ENCODE assay signal across 8 cellular contexts in the genomic region with DNA sequence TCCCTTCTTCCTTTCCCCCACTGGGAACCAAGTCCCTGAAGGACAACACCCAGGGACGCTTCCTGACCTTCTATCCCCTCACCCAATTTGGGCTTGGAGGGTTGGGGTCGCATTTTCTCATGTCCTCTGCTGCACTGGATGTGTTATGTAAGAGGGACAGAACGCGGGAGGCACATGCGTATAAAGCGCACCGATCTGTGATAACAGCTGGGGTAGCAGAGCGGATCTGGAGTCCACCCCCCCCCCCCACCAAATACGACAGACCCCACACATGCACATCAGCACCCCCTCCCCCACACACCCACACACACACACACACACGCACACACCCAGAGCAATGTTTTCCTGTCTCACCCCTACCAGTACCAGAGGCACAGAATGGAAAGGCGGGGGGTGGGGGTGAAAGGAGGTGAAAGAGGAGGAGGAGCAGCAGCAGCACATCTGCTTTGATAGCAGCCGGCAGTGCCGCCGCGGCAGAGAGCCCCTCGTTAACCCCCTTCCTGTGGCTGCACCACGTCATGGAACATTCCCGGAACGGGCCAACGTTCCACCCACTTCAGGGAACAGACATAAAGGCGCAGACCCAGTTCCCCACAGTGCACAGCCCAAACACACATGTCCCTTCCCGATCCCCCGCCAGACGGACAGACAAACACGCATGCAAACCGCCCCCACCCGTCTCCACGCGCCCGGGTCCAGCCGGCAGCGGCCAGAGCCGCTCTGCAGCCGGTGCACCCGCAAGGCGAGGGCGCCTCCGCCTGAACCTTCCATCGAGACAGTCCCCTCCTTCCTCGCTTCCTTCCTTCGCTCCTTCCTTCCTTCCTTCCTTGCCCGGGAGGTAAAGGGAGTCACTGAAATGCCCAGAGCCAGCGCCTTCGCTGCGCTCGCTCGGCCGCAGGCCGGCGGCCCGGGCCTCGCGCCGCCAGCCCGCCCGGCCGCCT. TPM values are rescaled to one million over a fixed set of nuclear protein-coding genes. Genes with fewer than 3 reads are reported as not detected.
DNase-seq lines count a peak whose midpoint lies in the region; FAIRE-seq and TF ChIP-seq lines count a peak whose summit lies in the region.

No MANE protein-coding gene starts in this region.

- DNase-seq in AG04450 (ENCODE audit: low read depth, low spot score) (peak; percentile 69), NAMALWA (ENCODE audit: low spot score) (peak; percentile 94), kidney (peak; percentile 97), SKM-1 treated with dmso at 0.1 percent for 144 hours (lab: John Stamatoyannopoulos, UW; ENCODE audit: unreplicated experiment) (no peak)
- peak; percentile 81 for DNase-seq in activated CD4-positive, CD25-positive, alpha-beta regulatory T cell treated with anti-CD3 and anti-CD28 coated beads, Interleukin-2, amount 50 U/mL, for 72 hours
- peak; percentile 91 for DNase-seq in central memory CD4-positive, alpha-beta T cell
- peak; percentile 95 for DNase-seq in stimulated activated CD4-positive, alpha-beta T cell treated with anti-CD3 and anti-CD28 coated beads, Interleukin-15, amount 100 ng/mL, for 24 hours

- TF ChIP-seq POLR2A in GM19099 (IDR thresholded peaks at IDR 0.05; ENCODE audit: extremely low read depth, insufficient read length, low read depth), result peak; percentile 80

- intact Hi-C loops in kidney (cut with DNase I), result no loop called here

- peak overlapping the region; percentile 83 to 95 for H3K9ac ChIP-seq in kidney (ENCODE audit: low read length in 2 of 2)

- no peak for TF ChIP-seq CTCF in AG04450 (IDR thresholded peaks at IDR 0.05; ENCODE audit: low read depth, low read length)
- no peak for TF ChIP-seq CTCF in kidney (IDR thresholded peaks at IDR 0.05; ENCODE audit: borderline replicate concordance, extremely low read depth, insufficient read depth)

- H3K27ac ChIP-seq in AG04450 (ENCODE audit: low read depth, low read length) (peak overlapping the region; percentile 91), kidney (ENCODE audit: low read depth in 2 of 2, low read length in 2 of 2) (peak overlapping the region; percentile 96)

- POLR2A ChIA-PET in AG04450 (lab: Yijun Ruan, JAX), result interaction anchor here (1.8 kb wide), 1 partner anchor 18 kb away, joined by 9 read pairs; no protein-coding TSS in a partner anchor

- H3K4me3 ChIP-seq in AG04450 (ENCODE audit: low read depth, low read length) (peak overlapping the region; percentile 99), kidney (ENCODE audit: low read length in 2 of 2) (peak overlapping the region; percentile 83 to 84)

- no peaks in the 10 kb centered on the region for H3K27me3 ChIP-seq in AG04450 (ENCODE audit: control insufficient read depth, insufficient read depth, low read length)

- CTCF ChIA-PET in AG04450 (lab: Charles Lee), result interaction anchor here (0.5 to 3.3 kb wide), 8 partner anchors 11 to 258 kb away, joined by 3 to 9 read pairs (median 4); no protein-coding TSS in a partner anchor

- FAIRE-seq in kidney (lab: Jason Lieb, UNC), result no peak

- no peaks in the 10 kb centered on the region for H3K36me3 ChIP-seq in kidney (ENCODE audit: control insufficient read depth in 1 of 2, insufficient read depth in 2 of 2, low read length in 2 of 2)

- H3K9me3 ChIP-seq in AG04450 (ENCODE audit: control insufficient read depth, insufficient read depth, low read length) (no peaks in the 10 kb centered on the region; the same call in 1 of the 2 replicates), kidney (ENCODE audit: control insufficient read depth in 1 of 2, low read length in 2 of 2) (no peaks in the 10 kb centered on the region)

- H3K4me1 ChIP-seq in kidney (ENCODE audit: control insufficient read depth in 1 of 2, insufficient read depth in 1 of 2, low read depth in 1 of 2, low read length in 2 of 2), result peaks cover 0 to 16% of the 10 kb centered on the region in 2 donors

RNA-seq across cellular contexts. Expression of gene HIVEP2, which starts 0.6 kb away (rescaled TPM):
- polyA plus RNA-seq in AG04450 (2011; rRNA removed) (4.9 and 6.9 TPM in 2 replicates), kidney (ENCODE audit: insufficient read depth, low read depth, low replicate concordance) (2.4 TPM)
- polyA minus RNA-seq in AG04450 (2011; rRNA and poly(A)+ RNA removed), result 13.7 and 14.5 TPM in 2 replicates
- total RNA-seq in kidney, result 26.0 TPM
